In the genomic region with DNA sequence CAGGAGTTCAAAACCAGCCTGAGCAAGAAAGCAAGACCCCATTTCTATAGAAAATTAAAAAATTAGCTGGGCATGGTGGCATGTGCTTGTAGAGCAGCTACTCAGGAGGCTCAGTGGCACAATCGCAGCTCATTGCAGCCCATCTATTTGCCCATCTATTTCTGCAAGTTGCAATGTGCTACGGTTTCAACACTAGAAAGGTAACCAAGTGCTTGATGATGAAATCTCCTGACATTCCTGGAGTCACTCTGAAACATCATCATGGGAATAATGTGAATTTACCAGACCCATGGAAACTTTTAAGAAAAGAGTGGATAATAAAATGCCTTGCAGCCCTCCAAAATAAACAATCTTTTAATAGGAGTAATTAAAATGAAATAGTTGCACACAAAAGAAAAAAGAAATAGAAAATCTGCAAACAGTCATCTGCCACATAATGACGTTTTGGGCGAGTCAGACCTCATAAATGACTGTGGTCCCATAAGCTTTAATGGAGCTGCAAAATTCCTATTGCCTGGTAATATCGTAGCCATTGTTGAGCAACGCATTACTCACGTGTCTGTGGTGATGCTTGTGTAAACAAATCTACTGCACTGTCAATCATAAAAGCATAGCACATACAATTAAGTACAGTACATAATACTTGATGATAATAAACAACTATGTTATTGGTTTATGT, we compare ENCODE assay signal across 15 cellular contexts. TPM values are rescaled to one million over a fixed set of nuclear protein-coding genes. Genes with fewer than 3 reads are reported as not detected.
DNase-seq lines count a peak whose midpoint lies in the region; ATAC-seq and TF ChIP-seq lines count a peak whose summit lies in the region.
"Had no signal": no experiment of that assay in that cellular context is flagged by ENCODE, and none has a peak within 500 bp of the region (broad histone marks: within the 10 kb centered on the region; RNA-seq: fewer than 3 reads in every experiment).

No MANE protein-coding gene starts in this region.

- H3K36me3 Mint-ChIP-seq in osteocyte (ENCODE audit: unreplicated experiment), result no peaks in the 10 kb centered on the region
- H3K36me3 Mint-ChIP-seq: activated naive CD8-positive, alpha-beta T cell treated with anti-CD3 and anti-CD28 coated beads for 36 hours had no signal

- intact Hi-C loops in aorta (cut with DNase I), result no loop called here

- no peak overlapping the region for H3K4me3 Mint-ChIP-seq in osteocyte (ENCODE audit: unreplicated experiment)
- H3K4me3 Mint-ChIP-seq: activated naive CD8-positive, alpha-beta T cell treated with anti-CD3 and anti-CD28 coated beads for 36 hours had no signal

- DNase-seq in AG08396 (ENCODE audit: low spot score), result peak; percentile 61
- peak; percentile 38 for DNase-seq in HPDE6-E6E7 (ENCODE audit: extremely low spot score)
- DNase-seq in T1000 (lab: John Stamatoyannopoulos, UW), result peak; percentile 49
- DNase-seq in foreskin melanocyte, result peak; percentile 57
- no peak for DNase-seq in osteocyte (ENCODE audit: extremely low spot score, unreplicated experiment)
- DNase-seq in KBM-7, result no peak
- DNase-seq in aorta, result no peak
- DNase-seq: activated naive CD8-positive, alpha-beta T cell treated with anti-CD3 and anti-CD28 coated beads for 36 hours; islet precursor cell; NCI-H526; ovary; T-helper 1 cell; testis had no signal

- ATAC-seq in GM18502 (IDR thresholded peaks at IDR 0.05; ENCODE audit: poor library complexity, unreplicated experiment) (no peak), aorta (ENCODE audit: low FRiP score) (no peak)

- WGBS in aorta, 2 donors, result 79 to 82% methylated on average over 7 of the region's 7 CpGs

- H3K4me1 Mint-ChIP-seq in osteocyte (ENCODE audit: unreplicated experiment), result no peaks in the 10 kb centered on the region

- no peak overlapping the region for H3K4me3 ChIP-seq in aorta (ENCODE audit: low read length in 2 of 2)
- H3K4me3 ChIP-seq: BLaER1 treated with 17β-estradiol and CSF1 and Interleukin-3, amounts not matched to agents 10 nM and 100 nM; ovary; testis had no signal

- no peaks in the 10 kb centered on the region for H3K27me3 ChIP-seq in aorta (ENCODE audit: control insufficient read depth in 1 of 2, insufficient read depth in 2 of 2, low read length in 1 of 2)
- H3K27me3 ChIP-seq: BLaER1 treated with 17β-estradiol and CSF1 and Interleukin-3, amounts not matched to agents 10 nM and 100 nM; ovary; testis had no signal

- peaks cover 4% of the 10 kb centered on the region for H3K27me3 Mint-ChIP-seq in osteocyte (ENCODE audit: unreplicated experiment)
- H3K27me3 Mint-ChIP-seq: activated naive CD8-positive, alpha-beta T cell treated with anti-CD3 and anti-CD28 coated beads for 36 hours had no signal

- H3K27ac ChIP-seq in aorta (ENCODE audit: low read depth in 1 of 2, low read length in 2 of 2), result no peak overlapping the region
- H3K27ac ChIP-seq: BLaER1 treated with 17β-estradiol and CSF1 and Interleukin-3, amounts not matched to agents 10 nM and 100 nM; ovary; testis had no signal

- H3K4me1 ChIP-seq in aorta (ENCODE audit: control insufficient read depth in 1 of 2, insufficient read depth in 2 of 2, low read length in 2 of 2), result no peaks in the 10 kb centered on the region
- H3K4me1 ChIP-seq: BLaER1 treated with 17β-estradiol and CSF1 and Interleukin-3, amounts not matched to agents 10 nM and 100 nM; testis had no signal

- no peaks in the 10 kb centered on the region for H3K9me3 Mint-ChIP-seq in osteocyte (ENCODE audit: unreplicated experiment)
- H3K9me3 Mint-ChIP-seq: activated naive CD8-positive, alpha-beta T cell treated with anti-CD3 and anti-CD28 coated beads for 36 hours had no signal

- H3K36me3 ChIP-seq in aorta (ENCODE audit: control insufficient read depth in 1 of 2, insufficient read depth in 2 of 2, low read length in 1 of 2), result no peaks in the 10 kb centered on the region
- H3K36me3 ChIP-seq: BLaER1 treated with 17β-estradiol and CSF1 and Interleukin-3, amounts not matched to agents 10 nM and 100 nM; ovary had no signal

- in situ Hi-C loops in KBM-7 (cut with MboI; ENCODE audit: low pct_unique_long_range_greater_than_20kb, low sequenced_read_pairs), result no loop called here

- TF ChIP-seq CTCF in osteocyte (IDR thresholded peaks at IDR 0.05), result no peak

- no peaks in the 10 kb centered on the region for H3K9me3 ChIP-seq in aorta (ENCODE audit: control insufficient read depth, low read length)
- H3K9me3 ChIP-seq: BLaER1 treated with 17β-estradiol and CSF1 and Interleukin-3, amounts not matched to agents 10 nM and 100 nM; ovary; testis had no signal

- H3K27ac Mint-ChIP-seq in osteocyte (ENCODE audit: unreplicated experiment), result no peak overlapping the region
- H3K27ac Mint-ChIP-seq: activated naive CD8-positive, alpha-beta T cell treated with anti-CD3 and anti-CD28 coated beads for 36 hours had no signal

RNA-seq across cellular contexts. Expression of a gene that starts 46.6 kb away (rescaled TPM):
- 24.5 and 25.8 TPM in 2 replicates for total RNA-seq in osteocyte
- total RNA-seq in aorta, result 10 to 100 TPM; 15.7 to 17.3 TPM
- 1 to 10 TPM; 3.5 to 8.2 TPM for polyA plus RNA-seq in aorta

Comparison
In these comparisons a context has a peak if more than half of its experiments do, and no peak if none do; other contexts are left out.
1. DNase-seq: peak in AG08396 (single experiment), HPDE6-E6E7 (single experiment), T1000 (single experiment) and foreskin melanocyte (single experiment); none in osteocyte (single experiment), KBM-7 (single experiment) and aorta (0 of 2).